Comparison of ENCODE assay signal across 16 cellular contexts in the genomic region with DNA sequence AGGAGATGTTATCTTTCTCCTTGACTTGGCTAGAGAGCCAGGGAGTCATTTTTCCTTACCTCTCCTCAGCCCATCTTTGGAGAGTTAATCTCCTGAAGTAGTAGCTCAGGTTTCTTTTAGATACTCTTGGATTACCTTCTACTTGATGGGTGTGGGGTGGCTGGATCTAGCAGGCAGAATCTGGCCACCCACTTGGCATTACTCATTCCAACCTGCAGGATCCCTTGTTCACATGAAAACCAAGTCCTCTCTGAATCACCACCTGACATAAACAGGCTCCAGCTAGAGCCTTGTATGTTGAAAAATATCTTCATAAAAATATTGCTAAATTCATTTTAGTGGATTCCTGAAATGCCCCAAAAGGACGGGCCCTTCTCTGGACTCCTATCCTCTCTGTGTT.
"Had no signal": no experiment of that assay in that cellular context is flagged by ENCODE, and none has a peak within 500 bp of the region (broad histone marks: within the 10 kb centered on the region; RNA-seq: fewer than 3 reads in every experiment).

No MANE protein-coding gene starts in this region.

- ATAC-seq: effector memory CD8-positive, alpha-beta T cell; natural killer cell treated with Interleukin-12 subunit alpha and Interleukin-12 subunit beta and Interleukin-15 and Interleukin-18, amount 100 ng/mL, for 72 hours; right lobe of liver; stimulated activated naive CD8-positive, alpha-beta T cell treated with anti-CD3 and anti-CD28 coated beads, Interleukin-15, Interleukin-2, amounts not matched to agents 100 U/mL and 50 U/mL, for 24 hours; T-cell had no signal

- H3K9me3 ChIP-seq: esophagus squamous epithelium, prostate gland, right lobe of liver, spleen, suprapubic skin had no signal

- DNase-seq: activated CD4-positive, alpha-beta T cell treated with anti-CD3 and anti-CD28 coated beads, Interleukin-2, amount 10 ng/mL, durations not matched to agents 24 days and 14 days; amniotic stem cell; cerebellar nuclear complex; effector memory CD8-positive, alpha-beta T cell; esophagus squamous epithelium; foreskin fibroblast; immature natural killer cell; right lobe of liver; spleen; stimulated activated CD4-positive, alpha-beta T cell treated with anti-CD3 and anti-CD28 coated beads, Interleukin-2, amount 100 ng/mL, for 24 hours; stimulated activated naive CD8-positive, alpha-beta T cell treated with anti-CD3 and anti-CD28 coated beads, Interleukin-15, Interleukin-2, amounts not matched to agents 100 U/mL and 50 U/mL, for 24 hours; T-cell had no signal

- H3K4me3 ChIP-seq: esophagus squamous epithelium, prostate gland, right lobe of liver, spleen, suprapubic skin had no signal

- H3K4me1 ChIP-seq: esophagus squamous epithelium, prostate gland, right lobe of liver, spleen, suprapubic skin had no signal

- H3K27ac ChIP-seq: esophagus squamous epithelium, prostate gland, right lobe of liver, spleen, suprapubic skin, VCaP had no signal

- H3K36me3 ChIP-seq: esophagus squamous epithelium, prostate gland, right lobe of liver, spleen, suprapubic skin had no signal

- H3K27me3 ChIP-seq: right lobe of liver had no signal
